Comparison of ENCODE assay signal across 22 cellular contexts in the genomic region with DNA sequence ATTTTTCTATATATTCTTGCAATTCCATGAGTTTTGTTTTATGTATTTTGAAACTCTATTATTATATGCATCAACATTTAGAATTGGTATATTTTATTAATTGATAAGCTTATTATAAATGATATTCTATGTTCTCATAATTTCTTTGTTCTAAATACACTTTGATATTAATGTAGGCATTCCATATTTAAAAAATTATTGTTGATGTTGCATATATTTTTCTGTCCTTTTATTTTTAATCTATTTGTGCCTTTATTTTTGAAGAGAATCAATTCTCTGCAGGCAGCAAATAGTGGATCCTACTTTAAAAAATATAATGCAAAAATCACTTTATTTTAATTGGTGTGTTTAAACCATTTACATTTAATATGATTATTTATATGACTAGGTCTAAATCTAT. TPM values are rescaled to one million over a fixed set of nuclear protein-coding genes. Genes with fewer than 3 reads are reported as not detected.
DNase-seq lines count a peak whose midpoint lies in the region; ATAC-seq, FAIRE-seq and TF ChIP-seq lines count a peak whose summit lies in the region.
"Had no signal": no experiment of that assay in that cellular context is flagged by ENCODE, and none has a peak within 500 bp of the region (broad histone marks: within the 10 kb centered on the region; RNA-seq: fewer than 3 reads in every experiment).

No MANE protein-coding gene starts in this region.

- POLR2A ChIA-PET in HepG2 (lab: Yijun Ruan, JAX) (no interaction called here), K562 (lab: Yijun Ruan, JAX) (no interaction called here)

- no peak for TF ChIP-seq RAD21 in HepG2 (CRISPR knock-in tag; IDR thresholded peaks at IDR 0.05)
- TF ChIP-seq RAD21 in K562 (CRISPR knock-in tag; conservative IDR thresholded peaks at IDR 0.05 in 1 of 2, IDR thresholded peaks at IDR 0.05 in 1 of 2), result no peak

- no peak for DNase-seq in HepG2 (ENCODE audit: low spot score)
- DNase-seq in right lobe of liver, result no peak
- DNase-seq in K562 (ENCODE audit: extremely low read depth in 1 of 4, low spot score in 3 of 4), result no peak
- no peak for DNase-seq in pancreas
- no peak for DNase-seq in coronary artery (ENCODE audit: low spot score)
- no peak for DNase-seq in MG63
- DNase-seq: C1 segment of cervical spinal cord; Caco-2; CD4-positive, CD25-positive, alpha-beta regulatory T cell; CD8-positive, alpha-beta T cell; DMS153; DND-41; GDM1; GM23248; H7; HCEC 1CT had no signal

- H3K9me3 ChIP-seq in HepG2 (ENCODE audit: low read length) (no peaks in the 10 kb centered on the region), right lobe of liver (peaks cover 0 to 2% (median 0%) of the 10 kb centered on the region in 4 donors), K562 (replicated peaks; ENCODE audit: control insufficient read depth, insufficient read depth, low read depth, low read length) (no peaks in the 10 kb centered on the region), pancreas (no peaks in the 10 kb centered on the region), MG63 (no peaks in the 10 kb centered on the region; the same call in 1 of the 2 replicates)
- H3K9me3 ChIP-seq: Caco-2 had no signal

- CTCF ChIA-PET in HepG2 (lab: Yijun Ruan, JAX; ENCODE audit: low intra/inter-chr PET ratio, low total read pairs) (no interaction called here), K562 (lab: Yijun Ruan, JAX; ENCODE audit: low intra/inter-chr PET ratio) (no interaction called here)

- H3K4me3 ChIP-seq in HepG2 (replicated peaks in 1 of 3; ENCODE audit: insufficient read depth in 1 of 3, low read depth in 2 of 3, low read length in 3 of 3) (no peak overlapping the region), right lobe of liver (no peak overlapping the region), K562 (no peak overlapping the region), pancreas (no peak overlapping the region), coronary artery (no peak overlapping the region), MG63 (no peak overlapping the region)
- H3K4me3 ChIP-seq: GM12878, GM23248 had no signal

- in situ Hi-C loops in HepG2 (cut with HindIII; ENCODE audit: extremely low pct_ligation_motif_present, low pct_unique_long_range_greater_than_20kb), result no loop called here
- in situ Hi-C loops in K562 (cut with MboI), result no loop called here

- no peak for TF ChIP-seq POLR2A in HepG2 (IDR thresholded peaks at IDR 0.05; ENCODE audit: insufficient read depth in 1 of 2, low read depth in 2 of 2, low read length in 2 of 2)
- TF ChIP-seq POLR2A in right lobe of liver (IDR thresholded peaks at IDR 0.05), result no peak
- TF ChIP-seq POLR2A in K562 (conservative IDR thresholded peaks at IDR 0.05), result no peak

- H3K79me2 ChIP-seq in HepG2 (ENCODE audit: insufficient read depth, low read length), result no peaks in the 10 kb centered on the region
- H3K79me2 ChIP-seq in K562 (ENCODE audit: control insufficient read depth, insufficient read depth, low read length), result no peaks in the 10 kb centered on the region

- ATAC-seq in HepG2 (no peak), right lobe of liver (no peak), K562 (no peak), pancreas (no peak)
- ATAC-seq: CD8-positive, alpha-beta T cell; GM12878 had no signal

- H4K20me1 ChIP-seq in HepG2 (ENCODE audit: insufficient read depth, low read length) (no peaks in the 10 kb centered on the region), K562 (replicated peaks; ENCODE audit: control insufficient read depth, insufficient read depth, low read length) (no peaks in the 10 kb centered on the region)

- H3K4me1 ChIP-seq in HepG2 (ENCODE audit: insufficient read depth, low read length) (no peaks in the 10 kb centered on the region), right lobe of liver (no peaks in the 10 kb centered on the region), K562 (replicated peaks in 1 of 2; ENCODE audit: control insufficient read depth in 2 of 2, insufficient read depth in 2 of 2, low read length in 2 of 2) (no peaks in the 10 kb centered on the region; a peak in 1 of 5 replicates), pancreas (no peaks in the 10 kb centered on the region)
- H3K4me1 ChIP-seq: Caco-2 had no signal

- H3K4me2 ChIP-seq in HepG2 (ENCODE audit: low read depth, low read length) (no peak overlapping the region), K562 (ENCODE audit: insufficient read depth, low read length) (no peak overlapping the region)

- H3K9ac ChIP-seq in HepG2 (ENCODE audit: insufficient read depth, low read depth, low read length) (no peak overlapping the region), K562 (ENCODE audit: insufficient read depth in 1 of 2, low read depth in 2 of 2, low read length in 2 of 2) (no peak overlapping the region)
- H3K9ac ChIP-seq: GM23248 had no signal

- intact Hi-C loops in HepG2 (cut with micrococcal nuclease; ENCODE audit: unreplicated experiment) (no loop called here), right lobe of liver (cut with DNase I) (no loop called here), K562 (cut with micrococcal nuclease) (no loop called here), pancreas (cut with DNase I) (no loop called here)

- no peak for FAIRE-seq in HepG2 (lab: Jason Lieb, UNC)
- FAIRE-seq in K562 (lab: Jason Lieb, UNC), result no peak
- FAIRE-seq in pancreas (lab: Jason Lieb, UNC), result peak; percentile 41
- FAIRE-seq: GM12878, GM19239, H1 had no signal

- no TSS peak for BruUV-seq in HepG2 (replicated peaks; lab: Mats Ljungman, UMichigan)
- BruUV-seq in K562 (replicated peaks; lab: Mats Ljungman, UMichigan), result no TSS peak

- H3K27ac ChIP-seq in HepG2 (ENCODE audit: extremely low read length, insufficient read depth, low read length), result no peak overlapping the region
- no peak overlapping the region for H3K27ac ChIP-seq in right lobe of liver
- no peak overlapping the region for H3K27ac ChIP-seq in K562 (ENCODE audit: extremely low read depth, low read depth, low read length)
- H3K27ac ChIP-seq in pancreas, result no peak overlapping the region
- no peak overlapping the region for H3K27ac ChIP-seq in coronary artery
- H3K27ac ChIP-seq: 22Rv1, GM23248 had no signal

- H2AFZ ChIP-seq in HepG2 (ENCODE audit: low read length) (no peak overlapping the region), K562 (ENCODE audit: low read depth, low read length) (no peak overlapping the region)
- H2AFZ ChIP-seq: GM23248 had no signal

- TF ChIP-seq EP300 in HepG2 (IDR thresholded peaks at IDR 0.05; ENCODE audit: low read depth in 2 of 2, low read length in 2 of 2) (no peak), HepG2 (CRISPR knock-in tag; IDR thresholded peaks at IDR 0.05; ENCODE audit: borderline replicate concordance) (no peak), K562 (IDR thresholded peaks at IDR 0.05; ENCODE audit: low read length) (no peak)

- H3K27me3 ChIP-seq in HepG2 (ENCODE audit: control insufficient read depth in 1 of 2, insufficient read depth in 2 of 2, low read length in 2 of 2), result peaks cover 0 to 9% of the 10 kb centered on the region in 2 experiments; a peak in 1 of 5 replicates
- peaks cover 0 to 4% of the 10 kb centered on the region in 2 donors for H3K27me3 ChIP-seq in right lobe of liver
- H3K27me3 ChIP-seq in K562 (ENCODE audit: control insufficient read depth in 2 of 2, insufficient read depth in 2 of 2, low read length in 2 of 2), result no peaks in the 10 kb centered on the region; a peak in 1 of 5 replicates
- H3K27me3 ChIP-seq in pancreas, result peaks cover 0 to 5% (median 2%) of the 10 kb centered on the region in 4 donors
- no peaks in the 10 kb centered on the region for H3K27me3 ChIP-seq in MG63

- TF ChIP-seq CTCF in HepG2 (CRISPR knock-in tag; IDR thresholded peaks at IDR 0.05), result no peak
- no peak for TF ChIP-seq CTCF in right lobe of liver (IDR thresholded peaks at IDR 0.05)
- TF ChIP-seq CTCF in K562 (IDR thresholded peaks at IDR 0.05 in 2 of 3, conservative IDR thresholded peaks at IDR 0.05 in 1 of 3; ENCODE audit: insufficient read depth in 2 of 3, low read depth in 1 of 3, low read length in 3 of 3), result no peak
- TF ChIP-seq CTCF in pancreas (IDR thresholded peaks at IDR 0.05), result no peak
- TF ChIP-seq CTCF in coronary artery (IDR thresholded peaks at IDR 0.05), result no peak

- H3K36me3 ChIP-seq in HepG2 (replicated peaks in 1 of 2; ENCODE audit: control insufficient read depth in 1 of 2, insufficient read depth in 2 of 2, low read length in 2 of 2), result no peaks in the 10 kb centered on the region
- no peaks in the 10 kb centered on the region for H3K36me3 ChIP-seq in right lobe of liver
- no peaks in the 10 kb centered on the region for H3K36me3 ChIP-seq in K562 (ENCODE audit: control insufficient read depth, insufficient read depth, low read length)
- H3K36me3 ChIP-seq in pancreas, result no peaks in the 10 kb centered on the region
- no peaks in the 10 kb centered on the region for H3K36me3 ChIP-seq in MG63

- no peaks in the 10 kb centered on the region for H3K9me1 ChIP-seq in K562 (ENCODE audit: control insufficient read depth, insufficient read depth, low read length)

RNA-seq across cellular contexts. Expression of a gene that starts 29.6 kb away (rescaled TPM):
- total RNA-seq in HepG2 (2016; rRNA removed; fragmentation: Illumina TruSeq; extraction: Trizol), result not detected in 2 replicates
- total RNA-seq in HepG2 (2016; cell fraction: cytosol; rRNA removed; fragmentation: Illumina TruSeq; extraction: Trizol; ENCODE audit: low read depth), result not detected in 2 replicates
- total RNA-seq in HepG2 (2016; cell fraction: insoluble cytoplasmic fraction; rRNA removed; fragmentation: Illumina TruSeq; extraction: Trizol), result not detected in 2 replicates
- not detected in 2 replicates for total RNA-seq in HepG2 (2016; cell fraction: membrane; rRNA removed; fragmentation: Illumina TruSeq; extraction: Trizol)
- total RNA-seq in HepG2 (2016; cell fraction: nucleus; rRNA removed; fragmentation: Illumina TruSeq; extraction: Trizol), result not detected in 2 replicates
- not detected in 2 replicates for polyA plus RNA-seq in HepG2 (2011; rRNA removed)
- not detected in 2 replicates for polyA plus RNA-seq in HepG2 (2011; cell fraction: cytosol; rRNA removed)
- polyA plus RNA-seq in HepG2 (2011; cell fraction: nucleus; rRNA removed), result not detected in 2 replicates
- not detected in 2 replicates for polyA plus RNA-seq in HepG2 (2012)
- polyA plus RNA-seq in HepG2 (2016; cell fraction: cytosol; fragmentation: Illumina TruSeq; extraction: Trizol; ENCODE audit: low read depth), result not detected in 2 replicates
- not detected in 2 replicates for polyA plus RNA-seq in HepG2 (2016; cell fraction: insoluble cytoplasmic fraction; fragmentation: Illumina TruSeq; extraction: Trizol; ENCODE audit: low read depth)
- polyA plus RNA-seq in HepG2 (2016; cell fraction: membrane; fragmentation: Illumina TruSeq; extraction: Trizol; ENCODE audit: low read depth), result not detected in 2 replicates
- polyA plus RNA-seq in HepG2 (2016; cell fraction: nucleus; fragmentation: Illumina TruSeq; extraction: Trizol; ENCODE audit: insufficient read depth, low read depth), result not detected in 2 replicates
- not detected in 2 replicates for polyA minus RNA-seq in HepG2 (2011; rRNA and poly(A)+ RNA removed; ENCODE audit: low replicate concordance)
- not detected in 2 replicates for polyA minus RNA-seq in HepG2 (2011; cell fraction: cytosol; rRNA and poly(A)+ RNA removed)
- not detected in 2 replicates for polyA minus RNA-seq in HepG2 (2011; cell fraction: nucleus; rRNA and poly(A)+ RNA removed)
- total RNA-seq in right lobe of liver, result not detected
- total RNA-seq in K562 (2011; cell fraction: chromatin; rRNA removed; ENCODE audit: low replicate concordance), result not detected in 2 replicates
- total RNA-seq in K562 (2011; cell fraction: nucleolus; rRNA removed), result not detected in 2 replicates
- total RNA-seq in K562 (2011; cell fraction: nucleoplasm; rRNA removed), result not detected in 2 replicates
- total RNA-seq in K562 (2014; rRNA removed), result not detected in 2 replicates
- not detected in 2 replicates for total RNA-seq in K562 (2014; rRNA removed; fragmentation: Illumina TruSeq; extraction: Trizol)
- not detected in 2 replicates for total RNA-seq in K562 (2015; rRNA removed; fragmentation: Illumina TruSeq; extraction: Trizol)
- total RNA-seq in K562 (2021), result not detected in 2 replicates
- polyA plus RNA-seq in K562 (2011; rRNA removed), result not detected in 2 replicates
- not detected in 2 replicates for polyA plus RNA-seq in K562 (2011; cell fraction: cytosol; rRNA removed)
- not detected in 2 replicates for polyA plus RNA-seq in K562 (2011; cell fraction: nucleus; rRNA removed)
- polyA plus RNA-seq in K562 (2012), result not detected in 2 replicates
- not detected in 2 replicates for polyA plus RNA-seq in K562 (2014; fragmentation: Illumina TruSeq; extraction: Trizol)
- polyA plus RNA-seq in K562 (2014; fragmentation: Nextera tagmentation; extraction: Ambion mirVana), result not detected
- polyA plus RNA-seq in K562 (2014; rRNA removed), result not detected in 2 replicates
- polyA minus RNA-seq in K562 (2011; rRNA and poly(A)+ RNA removed), result not detected in 2 replicates
- polyA minus RNA-seq in K562 (2011; cell fraction: cytosol; rRNA and poly(A)+ RNA removed), result not detected in 2 replicates
- polyA minus RNA-seq in K562 (2011; cell fraction: nucleus; rRNA and poly(A)+ RNA removed), result not detected in 2 replicates
- total RNA-seq in pancreas, result not detected
- not detected for polyA plus RNA-seq in pancreas
- total RNA-seq in MG63 (2014; rRNA removed; shearing (Covaris generic); ENCODE audit: low replicate concordance), result not detected in 2 replicates
- total RNA-seq: A673; Caco-2; CD4-positive, CD25-positive, alpha-beta regulatory T cell; CD8-positive, alpha-beta T cell; GM23248; H1; H7 had no signal
- polyA plus RNA-seq: BJ, GM23248, H1 had no signal

RNA-seq across cellular contexts. Expression of a gene that starts 36.7 kb away (rescaled TPM):
- total RNA-seq in HepG2 (2016; rRNA removed; fragmentation: Illumina TruSeq; extraction: Trizol), result not detected in 2 replicates
- total RNA-seq in HepG2 (2016; cell fraction: cytosol; rRNA removed; fragmentation: Illumina TruSeq; extraction: Trizol; ENCODE audit: low read depth), result not detected in 2 replicates
- total RNA-seq in HepG2 (2016; cell fraction: insoluble cytoplasmic fraction; rRNA removed; fragmentation: Illumina TruSeq; extraction: Trizol), result not detected in 2 replicates
- total RNA-seq in HepG2 (2016; cell fraction: membrane; rRNA removed; fragmentation: Illumina TruSeq; extraction: Trizol), result not detected in 2 replicates
- not detected in 2 replicates for total RNA-seq in HepG2 (2016; cell fraction: nucleus; rRNA removed; fragmentation: Illumina TruSeq; extraction: Trizol)
- not detected in 2 replicates for polyA plus RNA-seq in HepG2 (2011; rRNA removed)
- polyA plus RNA-seq in HepG2 (2011; cell fraction: cytosol; rRNA removed), result not detected in 2 replicates
- not detected in 2 replicates for polyA plus RNA-seq in HepG2 (2011; cell fraction: nucleus; rRNA removed)
- not detected in 2 replicates for polyA plus RNA-seq in HepG2 (2012)
- polyA plus RNA-seq in HepG2 (2016; cell fraction: cytosol; fragmentation: Illumina TruSeq; extraction: Trizol; ENCODE audit: low read depth), result not detected in 2 replicates
- polyA plus RNA-seq in HepG2 (2016; cell fraction: insoluble cytoplasmic fraction; fragmentation: Illumina TruSeq; extraction: Trizol; ENCODE audit: low read depth), result not detected in 2 replicates
- not detected in 2 replicates for polyA plus RNA-seq in HepG2 (2016; cell fraction: membrane; fragmentation: Illumina TruSeq; extraction: Trizol; ENCODE audit: low read depth)
- not detected in 2 replicates for polyA plus RNA-seq in HepG2 (2016; cell fraction: nucleus; fragmentation: Illumina TruSeq; extraction: Trizol; ENCODE audit: insufficient read depth, low read depth)
- polyA minus RNA-seq in HepG2 (2011; rRNA and poly(A)+ RNA removed; ENCODE audit: low replicate concordance), result not detected in 2 replicates
- not detected in 2 replicates for polyA minus RNA-seq in HepG2 (2011; cell fraction: cytosol; rRNA and poly(A)+ RNA removed)
- polyA minus RNA-seq in HepG2 (2011; cell fraction: nucleus; rRNA and poly(A)+ RNA removed), result not detected in 2 replicates
- total RNA-seq in right lobe of liver, result 1 to 10 TPM in 5 of 6 experiments, under 1 TPM in 1; 0.55 to 5.6 (median 2.4) TPM
- total RNA-seq in K562 (2011; cell fraction: chromatin; rRNA removed; ENCODE audit: low replicate concordance), result not detected in 2 replicates
- total RNA-seq in K562 (2011; cell fraction: nucleolus; rRNA removed), result not detected in 2 replicates
- total RNA-seq in K562 (2011; cell fraction: nucleoplasm; rRNA removed), result not detected in 2 replicates
- total RNA-seq in K562 (2014; rRNA removed), result not detected in 2 replicates
- not detected in 2 replicates for total RNA-seq in K562 (2014; rRNA removed; fragmentation: Illumina TruSeq; extraction: Trizol)
- total RNA-seq in K562 (2015; rRNA removed; fragmentation: Illumina TruSeq; extraction: Trizol), result 0.07 TPM in 1 of 2 replicates, not detected in the other
- total RNA-seq in K562 (2021), result not detected in 2 replicates
- polyA plus RNA-seq in K562 (2011; rRNA removed), result not detected in 2 replicates
- polyA plus RNA-seq in K562 (2011; cell fraction: cytosol; rRNA removed), result 0.01 TPM in 1 of 2 replicates, not detected in the other
- polyA plus RNA-seq in K562 (2011; cell fraction: nucleus; rRNA removed), result not detected in 2 replicates
- 0.05 and 0.17 TPM in 2 replicates for polyA plus RNA-seq in K562 (2012)
- polyA plus RNA-seq in K562 (2014; fragmentation: Illumina TruSeq; extraction: Trizol), result not detected in 2 replicates
- polyA plus RNA-seq in K562 (2014; fragmentation: Nextera tagmentation; extraction: Ambion mirVana), result under 1 TPM in 1 of 2 experiments, not detected in 1; 0.07 TPM
- polyA plus RNA-seq in K562 (2014; rRNA removed), result not detected in 2 replicates
- polyA minus RNA-seq in K562 (2011; rRNA and poly(A)+ RNA removed), result not detected in 2 replicates
- not detected in 2 replicates for polyA minus RNA-seq in K562 (2011; cell fraction: cytosol; rRNA and poly(A)+ RNA removed)
- polyA minus RNA-seq in K562 (2011; cell fraction: nucleus; rRNA and poly(A)+ RNA removed), result not detected in 2 replicates
- total RNA-seq in pancreas, result 1 to 10 TPM in 3 of 6 donors, under 1 TPM in 3; 0.09 to 3.4 (median 0.74) TPM
- under 1 TPM; 0.21 to 0.80 TPM for polyA plus RNA-seq in pancreas
- not detected in 2 replicates for total RNA-seq in MG63 (2014; rRNA removed; shearing (Covaris generic); ENCODE audit: low replicate concordance)
- total RNA-seq: Caco-2; CD4-positive, CD25-positive, alpha-beta regulatory T cell; CD8-positive, alpha-beta T cell; GM12878; GM23248; H7 had no signal
- polyA plus RNA-seq: BJ, GM12878, GM23248, H1 had no signal
